ENCODE assay signal across 8 cellular contexts in genomic region chr15:33194237-33194636, GRCh38. TPM values are rescaled to one million over a fixed set of nuclear protein-coding genes. Genes with fewer than 3 reads are reported as not detected.
DNase-seq lines count a peak whose midpoint lies in the region; ATAC-seq and TF ChIP-seq lines count a peak whose summit lies in the region.

No MANE protein-coding gene starts in this region.

- H3K9ac ChIP-seq in iPS-18a (ENCODE audit: low read length): no peak overlapping the region

- H3K27me3 Mint-ChIP-seq in activated T-helper 1 cell treated with anti-CD3 and anti-CD28 coated beads, Interleukin-12 subunit alpha, Interleukin-12 subunit beta, Interleukin-2, Interleukin-4 antibody, amounts not matched to agents 30 ng/mL and 10 ng/mL and 1 ng/mL, durations not matched to agents 14 hours and 24 hours and 36 hours (ENCODE audit: insufficient read depth): peaks cover 33% of the 10 kb centered on the region
- H3K27me3 Mint-ChIP-seq in stimulated activated naive CD8-positive, alpha-beta T cell treated with anti-CD3 and anti-CD28 coated beads, Interleukin-15, amount 100 ng/mL, for 72 hours: peaks cover 20% of the 10 kb centered on the region

- no peak for TF ChIP-seq CTCF in GM20000 (IDR thresholded peaks at IDR 0.05; ENCODE audit: extremely low read depth, missing control alignments)

- no peaks in the 10 kb centered on the region for H3K36me3 ChIP-seq in iPS-18a (ENCODE audit: control insufficient read depth, low read depth, low read length)

- ATAC-seq in stimulated activated naive CD8-positive, alpha-beta T cell treated with anti-CD3 and anti-CD28 coated beads, Interleukin-15, amount 100 ng/mL, for 72 hours: no peak
- ATAC-seq in HG03095 (IDR thresholded peaks at IDR 0.05; ENCODE audit: unreplicated experiment): no peak

- DNase-seq in NCI-H2171 treated with DMSO at 0.1 percent for 48 hours (lab: John Stamatoyannopoulos, UW) (peak; percentile 50), NCI-H2171 (lab: John Stamatoyannopoulos, UW) (no peak), GM20000 (ENCODE audit: low spot score) (no peak), NCI-H1105 (lab: John Stamatoyannopoulos, UW) (no peak)
- no peak for DNase-seq in activated T-helper 1 cell treated with anti-CD3 and anti-CD28 coated beads, Interleukin-12 subunit alpha, Interleukin-12 subunit beta, Interleukin-2, Interleukin-4 antibody, amounts not matched to agents 30 ng/mL and 10 ng/mL and 1 ng/mL, durations not matched to agents 14 hours and 24 hours and 36 hours (ENCODE audit: low spot score)
- DNase-seq in stimulated activated naive CD8-positive, alpha-beta T cell treated with anti-CD3 and anti-CD28 coated beads, Interleukin-15, amount 100 ng/mL, for 72 hours: no peak

- H3K4me1 ChIP-seq in iPS-18a (ENCODE audit: control insufficient read depth, low read depth, low read length): peaks cover 6% of the 10 kb centered on the region

- no peak overlapping the region for H3K27ac ChIP-seq in iPS-18a (ENCODE audit: low read length)

- peak overlapping the region; percentile 74 for H3K4me3 ChIP-seq in iPS-18a (ENCODE audit: low read length)

- no peaks in the 10 kb centered on the region for H3K9me3 ChIP-seq in iPS-18a (ENCODE audit: control insufficient read depth, low read depth, low read length)

- no peaks in the 10 kb centered on the region for H3K36me3 Mint-ChIP-seq in activated T-helper 1 cell treated with anti-CD3 and anti-CD28 coated beads, Interleukin-12 subunit alpha, Interleukin-12 subunit beta, Interleukin-2, Interleukin-4 antibody, amounts not matched to agents 30 ng/mL and 10 ng/mL and 1 ng/mL, durations not matched to agents 14 hours and 24 hours and 36 hours (ENCODE audit: low read depth)

- H3K9me3 Mint-ChIP-seq in activated T-helper 1 cell treated with anti-CD3 and anti-CD28 coated beads, Interleukin-12 subunit alpha, Interleukin-12 subunit beta, Interleukin-2, Interleukin-4 antibody, amounts not matched to agents 30 ng/mL and 10 ng/mL and 1 ng/mL, durations not matched to agents 14 hours and 24 hours and 36 hours: no peaks in the 10 kb centered on the region
- H3K9me3 Mint-ChIP-seq in stimulated activated naive CD8-positive, alpha-beta T cell treated with anti-CD3 and anti-CD28 coated beads, Interleukin-15, amount 100 ng/mL, for 72 hours: no peaks in the 10 kb centered on the region

- intact Hi-C loops in activated T-helper 1 cell treated with anti-CD3 and anti-CD28 coated beads, Interleukin-12 subunit alpha, Interleukin-12 subunit beta, Interleukin-2, Interleukin-4 antibody, amounts not matched to agents 30 ng/mL and 10 ng/mL and 1 ng/mL, durations not matched to agents 14 hours and 24 hours and 36 hours (cut with micrococcal nuclease): loop anchor here (10.0 kb wide), 4 partner anchors 851 to 1829 kb away; partner anchors contain the start of genes EMC7, GOLGA8A and PGBD4

- no peak overlapping the region for H3K27ac Mint-ChIP-seq in activated T-helper 1 cell treated with anti-CD3 and anti-CD28 coated beads, Interleukin-12 subunit alpha, Interleukin-12 subunit beta, Interleukin-2, Interleukin-4 antibody, amounts not matched to agents 30 ng/mL and 10 ng/mL and 1 ng/mL, durations not matched to agents 14 hours and 24 hours and 36 hours
- H3K27ac Mint-ChIP-seq in stimulated activated naive CD8-positive, alpha-beta T cell treated with anti-CD3 and anti-CD28 coated beads, Interleukin-15, amount 100 ng/mL, for 72 hours: peak overlapping the region; percentile 21 to 65

- peaks cover 19% of the 10 kb centered on the region for H3K4me1 Mint-ChIP-seq in activated T-helper 1 cell treated with anti-CD3 and anti-CD28 coated beads, Interleukin-12 subunit alpha, Interleukin-12 subunit beta, Interleukin-2, Interleukin-4 antibody, amounts not matched to agents 30 ng/mL and 10 ng/mL and 1 ng/mL, durations not matched to agents 14 hours and 24 hours and 36 hours (ENCODE audit: low read depth)
- H3K4me1 Mint-ChIP-seq in stimulated activated naive CD8-positive, alpha-beta T cell treated with anti-CD3 and anti-CD28 coated beads, Interleukin-15, amount 100 ng/mL, for 72 hours: peaks cover 16% of the 10 kb centered on the region

- peaks cover 16% of the 10 kb centered on the region for H3K27me3 ChIP-seq in iPS-18a (ENCODE audit: control insufficient read depth, insufficient read depth, low read length)

- H3K4me3 Mint-ChIP-seq in activated T-helper 1 cell treated with anti-CD3 and anti-CD28 coated beads, Interleukin-12 subunit alpha, Interleukin-12 subunit beta, Interleukin-2, Interleukin-4 antibody, amounts not matched to agents 30 ng/mL and 10 ng/mL and 1 ng/mL, durations not matched to agents 14 hours and 24 hours and 36 hours: peak overlapping the region; percentile 81
- peak overlapping the region; percentile 76 to 86 for H3K4me3 Mint-ChIP-seq in stimulated activated naive CD8-positive, alpha-beta T cell treated with anti-CD3 and anti-CD28 coated beads, Interleukin-15, amount 100 ng/mL, for 72 hours

RNA-seq across cellular contexts. Expression of gene FMN1, which starts 0.3 kb away (rescaled TPM):
- total RNA-seq in activated T-helper 1 cell treated with anti-CD3 and anti-CD28 coated beads, Interleukin-12 subunit alpha, Interleukin-12 subunit beta, Interleukin-2, Interleukin-4 antibody, amounts not matched to agents 30 ng/mL and 10 ng/mL and 1 ng/mL, durations not matched to agents 14 hours and 24 hours and 36 hours: 0.03 TPM in 1 of 2 replicates, not detected in the other
